15 cellular contexts compared by ENCODE assay signal in genomic region chr1:1832151-1832550, GRCh38. TPM values are rescaled to one million over a fixed set of nuclear protein-coding genes. Genes with fewer than 3 reads are reported as not detected.
DNase-seq lines count a peak whose midpoint lies in the region; ATAC-seq and TF ChIP-seq lines count a peak whose summit lies in the region.
"Had no signal": no experiment of that assay in that cellular context is flagged by ENCODE, and none has a peak within 500 bp of the region (broad histone marks: within the 10 kb centered on the region; RNA-seq: fewer than 3 reads in every experiment).

No MANE protein-coding gene starts in this region.

- H3K4me1 ChIP-seq in CD8-positive, alpha-beta memory T cell (ENCODE audit: insufficient read depth, low read length): no peaks in the 10 kb centered on the region

- H3K36me3 Mint-ChIP-seq in CD8-positive, alpha-beta memory T cell: peaks cover 0 to 65% (median 7%) of the 10 kb centered on the region in 3 donors
- peaks cover 21% of the 10 kb centered on the region for H3K36me3 Mint-ChIP-seq in activated naive CD8-positive, alpha-beta T cell treated with anti-CD3 and anti-CD28 coated beads, Interleukin-2, amount 50 U/mL, for 24 hours (ENCODE audit: low read depth)
- H3K36me3 Mint-ChIP-seq in nephron (ENCODE audit: low read depth): peaks cover 60% of the 10 kb centered on the region

- POLR2A ChIA-PET in CD8-positive, alpha-beta memory T cell (lab: Charles Lee): no interaction called here

- CTCF ChIA-PET in CD8-positive, alpha-beta memory T cell (lab: Charles Lee): no interaction called here

- H3K27me3 Mint-ChIP-seq in CD8-positive, alpha-beta memory T cell: no peaks in the 10 kb centered on the region
- H3K27me3 Mint-ChIP-seq in activated naive CD8-positive, alpha-beta T cell treated with anti-CD3 and anti-CD28 coated beads, Interleukin-2, amount 50 U/mL, for 24 hours: no peaks in the 10 kb centered on the region
- no peaks in the 10 kb centered on the region for H3K27me3 Mint-ChIP-seq in nephron (ENCODE audit: low read depth)

- H3K27me3 ChIP-seq in CD8-positive, alpha-beta memory T cell (ENCODE audit: insufficient read depth, low read length, poor library complexity, severe bottlenecking): no peaks in the 10 kb centered on the region
- H3K27me3 ChIP-seq: colonic mucosa, tibial artery had no signal

- H3K4me1 Mint-ChIP-seq in CD8-positive, alpha-beta memory T cell: peaks cover 35 to 65% (median 49%) of the 10 kb centered on the region in 3 donors
- peaks cover 35% of the 10 kb centered on the region for H3K4me1 Mint-ChIP-seq in activated naive CD8-positive, alpha-beta T cell treated with anti-CD3 and anti-CD28 coated beads, Interleukin-2, amount 50 U/mL, for 24 hours
- H3K4me1 Mint-ChIP-seq in nephron: peaks cover 17% of the 10 kb centered on the region

- H3K9me3 Mint-ChIP-seq in CD8-positive, alpha-beta memory T cell: no peaks in the 10 kb centered on the region
- no peaks in the 10 kb centered on the region for H3K9me3 Mint-ChIP-seq in activated naive CD8-positive, alpha-beta T cell treated with anti-CD3 and anti-CD28 coated beads, Interleukin-2, amount 50 U/mL, for 24 hours
- no peaks in the 10 kb centered on the region for H3K9me3 Mint-ChIP-seq in nephron
- H3K9me3 Mint-ChIP-seq: activated naive CD4-positive, alpha-beta T cell treated with anti-CD3 and anti-CD28 coated beads, Interleukin-2, amount 50 U/mL, for 72 hours had no signal

- peak overlapping the region in 7 of 8 donors; percentile 9 to 98 (median 83) for H3K27ac Mint-ChIP-seq in CD8-positive, alpha-beta memory T cell
- H3K27ac Mint-ChIP-seq in activated naive CD8-positive, alpha-beta T cell treated with anti-CD3 and anti-CD28 coated beads, Interleukin-2, amount 50 U/mL, for 24 hours: peak overlapping the region; percentile 53
- peak overlapping the region in 2 of 3 experiments; percentile 2 to 5 for H3K27ac Mint-ChIP-seq in nephron

- no peak overlapping the region for H3K4me3 Mint-ChIP-seq in CD8-positive, alpha-beta memory T cell
- no peak overlapping the region for H3K4me3 Mint-ChIP-seq in activated naive CD8-positive, alpha-beta T cell treated with anti-CD3 and anti-CD28 coated beads, Interleukin-2, amount 50 U/mL, for 24 hours
- H3K4me3 Mint-ChIP-seq in nephron: no peak overlapping the region

- peak in 1 of 5 donors; percentile 12 for DNase-seq in CD8-positive, alpha-beta memory T cell
- peak; percentile 71 for DNase-seq in NCI-H82 (lab: John Stamatoyannopoulos, UW)
- no peak for DNase-seq in activated naive CD8-positive, alpha-beta T cell treated with anti-CD3 and anti-CD28 coated beads, Interleukin-2, amount 50 U/mL, for 24 hours
- DNase-seq in GOT3 (lab: John Stamatoyannopoulos, UW): no peak
- DNase-seq in NCI-H2081 (lab: John Stamatoyannopoulos, UW): no peak
- DNase-seq in left cardiac atrium: no peak
- DNase-seq in NCI-H446 (lab: John Stamatoyannopoulos, UW): no peak
- DNase-seq: colonic mucosa, NCI-H2029, NCI-H748 treated with DMSO at 0.1 percent for 48 hours, RPMI8226 had no signal

- H3K36me3 ChIP-seq in CD8-positive, alpha-beta memory T cell (ENCODE audit: insufficient read depth, low read length): peaks cover 21% of the 10 kb centered on the region
- H3K36me3 ChIP-seq: colonic mucosa had no signal

- TF ChIP-seq CTCF in nephron (IDR thresholded peaks at IDR 0.05; ENCODE audit: unreplicated experiment in 3 of 3): no peak

- intact Hi-C loops in left cardiac atrium (cut with DNase I): loop anchor here in 1 of 2 donors (10.0 kb wide), 1 partner anchor 53 kb away; no protein-coding TSS in a partner anchor

- no peak overlapping the region for H3K27ac ChIP-seq in CD8-positive, alpha-beta memory T cell (ENCODE audit: low read depth, low read length)
- H3K27ac ChIP-seq: colonic mucosa, tibial artery had no signal

- ATAC-seq in activated naive CD8-positive, alpha-beta T cell treated with anti-CD3 and anti-CD28 coated beads, Interleukin-2, amount 50 U/mL, for 24 hours: no peak
- no peak for ATAC-seq in left cardiac atrium
- ATAC-seq: esophagus mucosa had no signal

- H3K9me3 ChIP-seq in CD8-positive, alpha-beta memory T cell (ENCODE audit: low read length): no peaks in the 10 kb centered on the region
- H3K9me3 ChIP-seq: colonic mucosa, tibial artery had no signal

- no peak overlapping the region for H3K4me3 ChIP-seq in CD8-positive, alpha-beta memory T cell (ENCODE audit: low read length)
- H3K4me3 ChIP-seq: colonic mucosa, tibial artery had no signal

RNA-seq across cellular contexts. Expression of gene NADK, which starts 53.9 kb away (rescaled TPM):
- 10 to 100 TPM; 75.4 to 77.0 TPM for total RNA-seq in CD8-positive, alpha-beta memory T cell
- 29.9 TPM for polyA plus RNA-seq in CD8-positive, alpha-beta memory T cell
- total RNA-seq in left cardiac atrium: 10 to 100 TPM; 39.4 to 53.9 TPM

RNA-seq across cellular contexts. Expression of gene GNB1, which starts 58.7 kb away (rescaled TPM):
- 100 to 1,000 TPM; 436 to 470 TPM for total RNA-seq in CD8-positive, alpha-beta memory T cell
- 114 TPM for polyA plus RNA-seq in CD8-positive, alpha-beta memory T cell
- 100 to 1,000 TPM; 188 to 206 TPM for total RNA-seq in left cardiac atrium

Comparison
In these comparisons a context has a peak if more than half of its experiments do, and no peak if none do; other contexts are left out.
1. H3K27ac Mint-ChIP-seq: peak in every context shown above with its lines; median percentile 83 in CD8-positive, alpha-beta memory T cell; 53 in activated naive CD8-positive, alpha-beta T cell treated with anti-CD3 and anti-CD28 coated beads, Interleukin-2, amount 50 U/mL, for 24 hours; 4 in nephron.